12 cellular contexts compared by ENCODE assay signal in genomic region chr4:155208258-155209054, GRCh38. TPM values are rescaled to one million over a fixed set of nuclear protein-coding genes. Genes with fewer than 3 reads are reported as not detected.
A peak's percentile ranks its signal among the peaks of the same experiment; 100 is the strongest.
DNase-seq lines count a peak whose midpoint lies in the region; ATAC-seq and TF ChIP-seq lines count a peak whose summit lies in the region.
"Had no signal": no experiment of that assay in that cellular context is flagged by ENCODE, and none has a peak within 500 bp of the region (broad histone marks: within the 10 kb centered on the region; RNA-seq: fewer than 3 reads in every experiment).

Gene NPY2R, plus strand, starts transcription at chr4:155208636. Its CDS starts 5,304 bp downstream, at chr4:155213940.

- H3K27me3 ChIP-seq in PC-3 (ENCODE audit: low read length) (peaks cover 22% of the 10 kb centered on the region; the same call in 1 of the 2 replicates), gastroesophageal sphincter (peaks cover 50% of the 10 kb centered on the region), neuron (ENCODE audit: insufficient read depth, low read length) (peaks cover 46% of the 10 kb centered on the region), PC-9 (ENCODE audit: insufficient read depth, low read depth) (no peaks in the 10 kb centered on the region)
- H3K27me3 ChIP-seq: BLaER1 treated with 17β-estradiol and CSF1 and Interleukin-3, amounts not matched to agents 10 nM and 100 nM had no signal

- no peak for TF ChIP-seq POLR2A in gastroesophageal sphincter (IDR thresholded peaks at IDR 0.05)

- POLR2A ChIA-PET in PC-3 (lab: Charles Lee; ENCODE audit: unreplicated experiment) = no interaction called here
- POLR2A ChIA-PET in PC-9 (lab: Charles Lee; ENCODE audit: unreplicated experiment) = no interaction called here

- 2 to 3% methylated on average over 9 to 13 of the region's 55 CpGs for WGBS in gastroesophageal sphincter (ENCODE audit: low coverage in 1 of 2), 2 donors

- peak within 1 kb of the TSS; percentile 98 for H3K4me2 ChIP-seq in PC-3 (ENCODE audit: low read length)
- H3K4me2 ChIP-seq in PC-9 = no peak within 1 kb of the TSS
- H3K4me2 ChIP-seq: BLaER1 treated with 17β-estradiol and CSF1 and Interleukin-3, amounts not matched to agents 10 nM and 100 nM had no signal

- H3K9me3 ChIP-seq in PC-3 (ENCODE audit: low read length) (no peaks in the 10 kb centered on the region), gastroesophageal sphincter (no peaks in the 10 kb centered on the region), neuron (ENCODE audit: low read length) (no peaks in the 10 kb centered on the region), PC-9 (ENCODE audit: insufficient read depth, low read depth) (no peaks in the 10 kb centered on the region)

- H3K36me3 ChIP-seq in PC-3 (ENCODE audit: low read depth, low read length) (no peaks in the 10 kb centered on the region), gastroesophageal sphincter (no peaks in the 10 kb centered on the region), neuron (ENCODE audit: insufficient read depth, low read length) (no peaks in the 10 kb centered on the region), PC-9 (ENCODE audit: low read depth) (no peaks in the 10 kb centered on the region)
- H3K36me3 ChIP-seq: BLaER1 treated with 17β-estradiol and CSF1 and Interleukin-3, amounts not matched to agents 10 nM and 100 nM had no signal

- intact Hi-C loops in PC-3 (cut with micrococcal nuclease) (loop anchor here (1.0 to 2.0 kb wide), 2 partner anchors 40 to 146 kb away; no protein-coding TSS in a partner anchor), PC-9 (cut with micrococcal nuclease; ENCODE audit: unreplicated experiment) (no loop called here)

- TF ChIP-seq CTCF in 22Rv1 (IDR thresholded peaks at IDR 0.05) = peak; percentile 33; the same call in 1 of the 2 replicates
- peak; percentile 31; the same call in 1 of the 2 replicates for TF ChIP-seq CTCF in PC-3 (conservative IDR thresholded peaks at IDR 0.05; ENCODE audit: low read depth, low read length)
- TF ChIP-seq CTCF in gastroesophageal sphincter (IDR thresholded peaks at IDR 0.05) = no peak
- TF ChIP-seq CTCF in PC-9 (conservative IDR thresholded peaks at IDR 0.05) = no peak

- no peaks in the 10 kb centered on the region for H4K20me1 ChIP-seq in PC-3 (ENCODE audit: low read length)
- no peaks in the 10 kb centered on the region for H4K20me1 ChIP-seq in PC-9 (ENCODE audit: insufficient read depth)
- H4K20me1 ChIP-seq: BLaER1 treated with 17β-estradiol and CSF1 and Interleukin-3, amounts not matched to agents 10 nM and 100 nM had no signal

- H3K9ac ChIP-seq in PC-3 (ENCODE audit: low read length) = peak within 1 kb of the TSS; percentile 9; the same call in 1 of the 2 replicates
- H3K9ac ChIP-seq: BLaER1 treated with 17β-estradiol and CSF1 and Interleukin-3, amounts not matched to agents 10 nM and 100 nM; GM23248 had no signal

- DNase-seq in PC-3 (peak; percentile 7), PC-9 (no peak), COLO668 (lab: John Stamatoyannopoulos, UW; ENCODE audit: unreplicated experiment) (no peak)
- DNase-seq: GM23248; NCI-H2081 treated with DMSO at 0.1 percent for 48 hours; stimulated activated CD4-positive, alpha-beta T cell treated with anti-CD3 and anti-CD28 coated beads, Interleukin-2, amount 100 ng/mL, for 24 hours had no signal

- no peak for TF ChIP-seq EP300 in gastroesophageal sphincter (IDR thresholded peaks at IDR 0.05)

- no peaks in the 10 kb centered on the region for H3K9me2 ChIP-seq in PC-3 (replicated peaks; ENCODE audit: low read length)
- no peaks in the 10 kb centered on the region for H3K9me2 ChIP-seq in PC-9 (ENCODE audit: insufficient read depth)

- H3K4me3 ChIP-seq in PC-3 (ENCODE audit: low read length) (peak within 1 kb of the TSS; percentile 68), gastroesophageal sphincter (peak within 1 kb of the TSS in 1 of 2 donors; percentile 35), neuron (ENCODE audit: low read length) (peak within 1 kb of the TSS; percentile 43), PC-9 (no peak within 1 kb of the TSS)
- H3K4me3 ChIP-seq: BLaER1 treated with 17β-estradiol and CSF1 and Interleukin-3, amounts not matched to agents 10 nM and 100 nM; GM23248 had no signal

- peak within 1 kb of the TSS; percentile 92 for H2AFZ ChIP-seq in PC-3 (ENCODE audit: low read length)
- peak within 1 kb of the TSS; percentile 33 for H2AFZ ChIP-seq in neuron (ENCODE audit: low read depth, low read length)
- no peak within 1 kb of the TSS for H2AFZ ChIP-seq in PC-9
- H2AFZ ChIP-seq: GM23248 had no signal

- H3K79me2 ChIP-seq in PC-3 (ENCODE audit: low read length) (no peaks in the 10 kb centered on the region), PC-9 (ENCODE audit: low read depth) (no peaks in the 10 kb centered on the region)

- peak; percentile 52 for ATAC-seq in PC-3
- ATAC-seq in gastroesophageal sphincter = peak; percentile 7
- no peak for ATAC-seq in HG03097 (IDR thresholded peaks at IDR 0.05; ENCODE audit: low FRiP score, unreplicated experiment)
- no peak for ATAC-seq in GM18861 (IDR thresholded peaks at IDR 0.05; ENCODE audit: unreplicated experiment)

- H3K27ac ChIP-seq in 22Rv1 (peak within 1 kb of the TSS; percentile 45), PC-3 (ENCODE audit: low read length) (no peak within 1 kb of the TSS), gastroesophageal sphincter (no peak within 1 kb of the TSS), PC-9 (no peak within 1 kb of the TSS)
- H3K27ac ChIP-seq: BLaER1 treated with 17β-estradiol and CSF1 and Interleukin-3, amounts not matched to agents 10 nM and 100 nM; GM23248 had no signal

- H3F3A ChIP-seq in PC-3 (ENCODE audit: low read length, unreplicated experiment) (no peaks in the 10 kb centered on the region), PC-9 (ENCODE audit: insufficient read depth, low read depth) (no peaks in the 10 kb centered on the region)

- CTCF ChIA-PET in PC-3 (lab: Charles Lee) (interaction anchor here (0.7 to 1.3 kb wide), 3 partner anchors 141 to 280 kb away, joined by 3 read pairs; no protein-coding TSS in a partner anchor), PC-9 (lab: Charles Lee) (no interaction called here)

- H3K4me1 ChIP-seq in PC-3 (ENCODE audit: insufficient read depth, low read length) (no peaks in the 10 kb centered on the region; the same call in 1 of the 2 replicates), gastroesophageal sphincter (peaks cover 0 to 16% (median 0%) of the 10 kb centered on the region in 3 donors), neuron (ENCODE audit: insufficient read depth, low read length) (peaks cover 3% of the 10 kb centered on the region), PC-9 (replicated peaks; ENCODE audit: insufficient read depth) (no peaks in the 10 kb centered on the region)
- H3K4me1 ChIP-seq: BLaER1 treated with 17β-estradiol and CSF1 and Interleukin-3, amounts not matched to agents 10 nM and 100 nM had no signal

- no TSS peak for BruUV-seq in PC-3 (replicated peaks; lab: Mats Ljungman, UMichigan)
- no TSS peak for BruUV-seq in PC-9 (replicated peaks; lab: Mats Ljungman, UMichigan)

RNA-seq across cellular contexts. Expression of gene NPY2R, which starts in this region (rescaled TPM):
- total RNA-seq in PC-3 (2014; rRNA removed) (0.07 and 0.29 TPM in 2 replicates), gastroesophageal sphincter (under 1 TPM in 1 of 4 donors, not detected in 3; 0.67 TPM), PC-9 (2021) (not detected in 2 replicates)
- total RNA-seq: GM23248 had no signal

Comparison
In these comparisons a context has a peak if more than half of its experiments do, and no peak if none do; other contexts are left out.
1. Peak in DNase-seq, ATAC-seq, H3K4me3 ChIP-seq, H3K9ac ChIP-seq and H3K4me2 ChIP-seq in PC-3; RNA of the gene not detected or under 1 TPM.
2. Peak in ATAC-seq in gastroesophageal sphincter; RNA of the gene not detected or under 1 TPM.
3. CTCF ChIP-seq: peak in 22Rv1 (single experiment) and PC-3 (single experiment); none in gastroesophageal sphincter (0 of 4) and PC-9 (single experiment).